ENCODE assay signal across 1 cellular context in the genomic region with DNA sequence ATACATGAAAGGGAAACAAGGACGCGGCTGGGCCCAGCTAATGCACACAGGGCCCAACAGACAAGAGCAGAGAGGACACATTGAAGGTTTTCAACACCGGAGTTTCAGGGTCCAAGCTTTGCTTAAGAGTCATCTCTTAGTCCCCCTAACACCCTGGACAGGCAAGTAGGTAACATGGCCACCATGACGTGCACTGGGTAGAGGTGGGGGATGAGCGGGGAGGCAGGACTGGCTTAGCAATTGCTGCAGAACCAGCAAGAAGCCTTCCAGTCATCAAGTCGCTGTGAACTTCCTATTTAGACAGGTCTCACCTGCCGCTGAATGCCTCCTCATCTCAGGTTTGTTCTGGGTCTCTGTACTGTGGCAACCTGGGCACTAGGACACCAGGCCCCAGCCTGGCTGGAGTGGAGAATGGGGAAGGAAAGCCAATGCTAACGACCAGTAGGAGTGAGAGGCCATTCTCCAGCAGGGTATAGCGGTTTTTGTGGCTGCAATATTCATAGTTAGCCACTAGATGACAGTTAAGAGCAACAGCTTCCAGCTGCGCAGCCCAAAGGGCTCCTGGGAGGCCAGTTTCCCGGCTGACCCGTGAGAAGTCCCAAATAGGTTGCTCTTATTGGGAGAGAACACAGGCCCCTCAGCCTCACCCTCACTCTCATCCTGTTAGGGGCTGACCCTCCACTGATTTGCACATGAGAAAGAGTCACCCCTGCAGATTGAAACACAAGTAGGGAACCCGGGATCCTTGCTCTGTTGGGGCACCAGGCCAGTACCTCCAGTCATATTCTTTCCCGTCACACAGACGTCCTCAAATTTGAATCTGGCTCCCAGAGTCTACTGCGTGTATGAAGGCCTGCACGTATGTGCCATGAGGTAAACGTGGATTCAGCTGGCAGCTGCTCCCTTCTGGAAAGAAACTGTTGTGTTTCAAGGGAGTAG.
TF ChIP-seq lines count a peak whose summit lies in the region.

No MANE protein-coding gene starts in this region.

TF ChIP-seq in HepG2, 621 proteins besides CTCF, POLR2A, EP300 and RAD21 (continued from another document and continues in another):
- TF ChIP-seq, protein P1, sequence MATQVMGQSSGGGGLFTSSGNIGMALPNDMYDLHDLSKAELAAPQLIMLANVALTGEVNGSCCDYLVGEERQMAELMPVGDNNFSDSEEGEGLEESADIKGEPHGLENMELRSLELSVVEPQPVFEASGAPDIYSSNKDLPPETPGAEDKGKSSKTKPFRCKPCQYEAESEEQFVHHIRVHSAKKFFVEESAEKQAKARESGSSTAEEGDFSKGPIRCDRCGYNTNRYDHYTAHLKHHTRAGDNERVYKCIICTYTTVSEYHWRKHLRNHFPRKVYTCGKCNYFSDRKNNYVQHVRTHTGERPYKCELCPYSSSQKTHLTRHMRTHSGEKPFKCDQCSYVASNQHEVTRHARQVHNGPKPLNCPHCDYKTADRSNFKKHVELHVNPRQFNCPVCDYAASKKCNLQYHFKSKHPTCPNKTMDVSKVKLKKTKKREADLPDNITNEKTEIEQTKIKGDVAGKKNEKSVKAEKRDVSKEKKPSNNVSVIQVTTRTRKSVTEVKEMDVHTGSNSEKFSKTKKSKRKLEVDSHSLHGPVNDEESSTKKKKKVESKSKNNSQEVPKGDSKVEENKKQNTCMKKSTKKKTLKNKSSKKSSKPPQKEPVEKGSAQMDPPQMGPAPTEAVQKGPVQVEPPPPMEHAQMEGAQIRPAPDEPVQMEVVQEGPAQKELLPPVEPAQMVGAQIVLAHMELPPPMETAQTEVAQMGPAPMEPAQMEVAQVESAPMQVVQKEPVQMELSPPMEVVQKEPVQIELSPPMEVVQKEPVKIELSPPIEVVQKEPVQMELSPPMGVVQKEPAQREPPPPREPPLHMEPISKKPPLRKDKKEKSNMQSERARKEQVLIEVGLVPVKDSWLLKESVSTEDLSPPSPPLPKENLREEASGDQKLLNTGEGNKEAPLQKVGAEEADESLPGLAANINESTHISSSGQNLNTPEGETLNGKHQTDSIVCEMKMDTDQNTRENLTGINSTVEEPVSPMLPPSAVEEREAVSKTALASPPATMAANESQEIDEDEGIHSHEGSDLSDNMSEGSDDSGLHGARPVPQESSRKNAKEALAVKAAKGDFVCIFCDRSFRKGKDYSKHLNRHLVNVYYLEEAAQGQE (IDR thresholded peaks at IDR 0.05; ENCODE audit: borderline replicate concordance in 1 of 2, low read depth in 1 of 2, low read length in 2 of 2) = 0 out of 4 replicates have a peak, but pooled peaks of 1 of the 2 experiments have one; percentile 15
- TF ChIP-seq, protein P2, sequence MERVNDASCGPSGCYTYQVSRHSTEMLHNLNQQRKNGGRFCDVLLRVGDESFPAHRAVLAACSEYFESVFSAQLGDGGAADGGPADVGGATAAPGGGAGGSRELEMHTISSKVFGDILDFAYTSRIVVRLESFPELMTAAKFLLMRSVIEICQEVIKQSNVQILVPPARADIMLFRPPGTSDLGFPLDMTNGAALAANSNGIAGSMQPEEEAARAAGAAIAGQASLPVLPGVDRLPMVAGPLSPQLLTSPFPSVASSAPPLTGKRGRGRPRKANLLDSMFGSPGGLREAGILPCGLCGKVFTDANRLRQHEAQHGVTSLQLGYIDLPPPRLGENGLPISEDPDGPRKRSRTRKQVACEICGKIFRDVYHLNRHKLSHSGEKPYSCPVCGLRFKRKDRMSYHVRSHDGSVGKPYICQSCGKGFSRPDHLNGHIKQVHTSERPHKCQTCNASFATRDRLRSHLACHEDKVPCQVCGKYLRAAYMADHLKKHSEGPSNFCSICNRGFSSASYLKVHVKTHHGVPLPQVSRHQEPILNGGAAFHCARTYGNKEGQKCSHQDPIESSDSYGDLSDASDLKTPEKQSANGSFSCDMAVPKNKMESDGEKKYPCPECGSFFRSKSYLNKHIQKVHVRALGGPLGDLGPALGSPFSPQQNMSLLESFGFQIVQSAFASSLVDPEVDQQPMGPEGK (CRISPR knock-in tag; IDR thresholded peaks at IDR 0.05) = no peak; the same call in 1 of the 2 replicates
- TF ChIP-seq YEATS2 (CRISPR knock-in tag; IDR thresholded peaks at IDR 0.05; ENCODE audit: borderline replicate concordance) (peak; percentile 50; the same call in 1 of the 2 replicates), ZNF317 (CRISPR knock-in tag; IDR thresholded peaks at IDR 0.05) (no peak), TMF1 (CRISPR knock-in tag; IDR thresholded peaks at IDR 0.05; ENCODE audit: low read depth) (no peak), SALL1 (CRISPR knock-in tag; IDR thresholded peaks at IDR 0.05) (peak; percentile 73; the same call in 1 of the 2 replicates), CEBPG (CRISPR knock-in tag; IDR thresholded peaks at IDR 0.05) (no peak; the same call in 1 of the 2 replicates), NFKBIZ (CRISPR knock-in tag; IDR thresholded peaks at IDR 0.05) (no peak), PITX1 (CRISPR knock-in tag; IDR thresholded peaks at IDR 0.05) (no peak; the same call in 1 of the 2 replicates), PHF8 (CRISPR knock-in tag; IDR thresholded peaks at IDR 0.05) (peak; percentile 74), GTF3A (CRISPR knock-in tag; conservative IDR thresholded peaks at IDR 0.05) (no peak), ZBTB8A (CRISPR knock-in tag; IDR thresholded peaks at IDR 0.05; ENCODE audit: borderline replicate concordance, low read depth) (no peak; the same call in 1 of the 2 replicates), IRX3 (CRISPR knock-in tag; IDR thresholded peaks at IDR 0.05; ENCODE audit: borderline replicate concordance, low read depth) (no peak), ZMYM3 (CRISPR knock-in tag; IDR thresholded peaks at IDR 0.05) (no peak), FOXP1 (IDR thresholded peaks at IDR 0.05) (no peak), FOXP1 (CRISPR knock-in tag; IDR thresholded peaks at IDR 0.05) (no peak), ETV5 (CRISPR knock-in tag; IDR thresholded peaks at IDR 0.05; ENCODE audit: borderline replicate concordance) (no peak), NR2F2 (IDR thresholded peaks at IDR 0.05; ENCODE audit: borderline replicate concordance, low read depth) (no peak), NCOA2 (CRISPR knock-in tag; IDR thresholded peaks at IDR 0.05) (no peak; the same call in 1 of the 2 replicates), ZNF746 (CRISPR knock-in tag; IDR thresholded peaks at IDR 0.05) (0 out of 2 replicates have a peak, but pooled peaks have one; percentile 17), PLRG1 (conservative IDR thresholded peaks at IDR 0.05) (no peak), TOE1 (CRISPR knock-in tag; IDR thresholded peaks at IDR 0.05) (no peak), SOX13 (IDR thresholded peaks at IDR 0.05) (no peak), SOX13 (CRISPR knock-in tag; conservative IDR thresholded peaks at IDR 0.05 in 1 of 2, IDR thresholded peaks at IDR 0.05 in 1 of 2) (no peak)
- TF ChIP-seq, protein P3, sequence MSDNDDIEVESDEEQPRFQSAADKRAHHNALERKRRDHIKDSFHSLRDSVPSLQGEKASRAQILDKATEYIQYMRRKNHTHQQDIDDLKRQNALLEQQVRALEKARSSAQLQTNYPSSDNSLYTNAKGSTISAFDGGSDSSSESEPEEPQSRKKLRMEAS (IDR thresholded peaks at IDR 0.05) = no peak
- TF ChIP-seq, protein P4, sequence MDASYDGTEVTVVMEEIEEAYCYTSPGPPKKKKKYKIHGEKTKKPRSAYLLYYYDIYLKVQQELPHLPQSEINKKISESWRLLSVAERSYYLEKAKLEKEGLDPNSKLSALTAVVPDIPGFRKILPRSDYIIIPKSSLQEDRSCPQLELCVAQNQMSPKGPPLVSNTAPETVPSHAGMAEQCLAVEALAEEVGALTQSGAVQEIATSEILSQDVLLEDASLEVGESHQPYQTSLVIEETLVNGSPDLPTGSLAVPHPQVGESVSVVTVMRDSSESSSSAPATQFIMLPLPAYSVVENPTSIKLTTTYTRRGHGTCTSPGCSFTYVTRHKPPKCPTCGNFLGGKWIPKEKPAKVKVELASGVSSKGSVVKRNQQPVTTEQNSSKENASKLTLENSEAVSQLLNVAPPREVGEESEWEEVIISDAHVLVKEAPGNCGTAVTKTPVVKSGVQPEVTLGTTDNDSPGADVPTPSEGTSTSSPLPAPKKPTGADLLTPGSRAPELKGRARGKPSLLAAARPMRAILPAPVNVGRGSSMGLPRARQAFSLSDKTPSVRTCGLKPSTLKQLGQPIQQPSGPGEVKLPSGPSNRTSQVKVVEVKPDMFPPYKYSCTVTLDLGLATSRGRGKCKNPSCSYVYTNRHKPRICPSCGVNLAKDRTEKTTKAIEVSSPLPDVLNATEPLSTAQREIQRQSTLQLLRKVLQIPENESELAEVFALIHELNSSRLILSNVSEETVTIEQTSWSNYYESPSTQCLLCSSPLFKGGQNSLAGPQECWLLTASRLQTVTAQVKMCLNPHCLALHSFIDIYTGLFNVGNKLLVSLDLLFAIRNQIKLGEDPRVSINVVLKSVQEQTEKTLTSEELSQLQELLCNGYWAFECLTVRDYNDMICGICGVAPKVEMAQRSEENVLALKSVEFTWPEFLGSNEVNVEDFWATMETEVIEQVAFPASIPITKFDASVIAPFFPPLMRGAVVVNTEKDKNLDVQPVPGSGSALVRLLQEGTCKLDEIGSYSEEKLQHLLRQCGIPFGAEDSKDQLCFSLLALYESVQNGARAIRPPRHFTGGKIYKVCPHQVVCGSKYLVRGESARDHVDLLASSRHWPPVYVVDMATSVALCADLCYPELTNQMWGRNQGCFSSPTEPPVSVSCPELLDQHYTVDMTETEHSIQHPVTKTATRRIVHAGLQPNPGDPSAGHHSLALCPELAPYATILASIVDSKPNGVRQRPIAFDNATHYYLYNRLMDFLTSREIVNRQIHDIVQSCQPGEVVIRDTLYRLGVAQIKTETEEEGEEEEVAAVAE (CRISPR knock-in tag; IDR thresholded peaks at IDR 0.05; ENCODE audit: borderline replicate concordance) = no peak; the same call in 1 of the 2 replicates
- TF ChIP-seq, protein P5, sequence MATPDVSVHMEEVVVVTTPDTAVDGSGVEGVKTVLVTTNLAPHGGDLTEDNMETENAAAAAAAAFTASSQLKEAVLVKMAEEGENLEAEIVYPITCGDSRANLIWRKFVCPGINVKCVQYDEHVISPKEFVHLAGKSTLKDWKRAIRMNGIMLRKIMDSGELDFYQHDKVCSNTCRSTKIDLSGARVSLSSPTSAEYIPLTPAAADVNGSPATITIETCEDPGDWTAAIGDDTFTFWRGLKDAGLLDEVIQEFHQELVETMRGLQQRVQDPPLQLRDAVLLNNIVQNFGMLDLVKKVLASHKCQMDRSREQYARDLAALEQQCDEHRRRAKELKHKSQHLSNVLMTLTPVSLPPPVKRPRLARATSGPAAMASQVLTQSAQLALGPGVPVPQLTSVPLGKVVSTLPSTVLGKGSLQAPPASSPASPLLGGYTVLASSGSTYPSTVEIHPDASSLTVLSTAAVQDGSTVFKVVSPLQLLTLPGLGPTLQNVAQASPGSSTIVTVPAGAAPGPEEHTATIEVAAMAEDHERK (CRISPR knock-in tag; IDR thresholded peaks at IDR 0.05; ENCODE audit: low read depth) = no peak
- TF ChIP-seq, protein P6, sequence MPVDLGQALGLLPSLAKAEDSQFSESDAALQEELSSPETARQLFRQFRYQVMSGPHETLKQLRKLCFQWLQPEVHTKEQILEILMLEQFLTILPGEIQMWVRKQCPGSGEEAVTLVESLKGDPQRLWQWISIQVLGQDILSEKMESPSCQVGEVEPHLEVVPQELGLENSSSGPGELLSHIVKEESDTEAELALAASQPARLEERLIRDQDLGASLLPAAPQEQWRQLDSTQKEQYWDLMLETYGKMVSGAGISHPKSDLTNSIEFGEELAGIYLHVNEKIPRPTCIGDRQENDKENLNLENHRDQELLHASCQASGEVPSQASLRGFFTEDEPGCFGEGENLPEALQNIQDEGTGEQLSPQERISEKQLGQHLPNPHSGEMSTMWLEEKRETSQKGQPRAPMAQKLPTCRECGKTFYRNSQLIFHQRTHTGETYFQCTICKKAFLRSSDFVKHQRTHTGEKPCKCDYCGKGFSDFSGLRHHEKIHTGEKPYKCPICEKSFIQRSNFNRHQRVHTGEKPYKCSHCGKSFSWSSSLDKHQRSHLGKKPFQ (CRISPR knock-in tag; IDR thresholded peaks at IDR 0.05; ENCODE audit: insufficient replicate concordance) = no peak
- TF ChIP-seq, protein P7, sequence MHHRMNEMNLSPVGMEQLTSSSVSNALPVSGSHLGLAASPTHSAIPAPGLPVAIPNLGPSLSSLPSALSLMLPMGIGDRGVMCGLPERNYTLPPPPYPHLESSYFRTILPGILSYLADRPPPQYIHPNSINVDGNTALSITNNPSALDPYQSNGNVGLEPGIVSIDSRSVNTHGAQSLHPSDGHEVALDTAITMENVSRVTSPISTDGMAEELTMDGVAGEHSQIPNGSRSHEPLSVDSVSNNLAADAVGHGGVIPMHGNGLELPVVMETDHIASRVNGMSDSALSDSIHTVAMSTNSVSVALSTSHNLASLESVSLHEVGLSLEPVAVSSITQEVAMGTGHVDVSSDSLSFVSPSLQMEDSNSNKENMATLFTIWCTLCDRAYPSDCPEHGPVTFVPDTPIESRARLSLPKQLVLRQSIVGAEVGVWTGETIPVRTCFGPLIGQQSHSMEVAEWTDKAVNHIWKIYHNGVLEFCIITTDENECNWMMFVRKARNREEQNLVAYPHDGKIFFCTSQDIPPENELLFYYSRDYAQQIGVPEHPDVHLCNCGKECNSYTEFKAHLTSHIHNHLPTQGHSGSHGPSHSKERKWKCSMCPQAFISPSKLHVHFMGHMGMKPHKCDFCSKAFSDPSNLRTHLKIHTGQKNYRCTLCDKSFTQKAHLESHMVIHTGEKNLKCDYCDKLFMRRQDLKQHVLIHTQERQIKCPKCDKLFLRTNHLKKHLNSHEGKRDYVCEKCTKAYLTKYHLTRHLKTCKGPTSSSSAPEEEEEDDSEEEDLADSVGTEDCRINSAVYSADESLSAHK (CRISPR knock-in tag; IDR thresholded peaks at IDR 0.05; ENCODE audit: borderline replicate concordance) = no peak
- TF ChIP-seq, protein P8, sequence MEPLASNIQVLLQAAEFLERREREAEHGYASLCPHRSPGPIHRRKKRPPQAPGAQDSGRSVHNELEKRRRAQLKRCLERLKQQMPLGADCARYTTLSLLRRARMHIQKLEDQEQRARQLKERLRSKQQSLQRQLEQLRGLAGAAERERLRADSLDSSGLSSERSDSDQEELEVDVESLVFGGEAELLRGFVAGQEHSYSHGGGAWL (CRISPR knock-in tag; IDR thresholded peaks at IDR 0.05) = no peak
- TF ChIP-seq, protein P9, sequence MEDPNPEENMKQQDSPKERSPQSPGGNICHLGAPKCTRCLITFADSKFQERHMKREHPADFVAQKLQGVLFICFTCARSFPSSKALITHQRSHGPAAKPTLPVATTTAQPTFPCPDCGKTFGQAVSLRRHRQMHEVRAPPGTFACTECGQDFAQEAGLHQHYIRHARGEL (CRISPR knock-in tag; IDR thresholded peaks at IDR 0.05) = no peak
- TF ChIP-seq, protein P10, sequence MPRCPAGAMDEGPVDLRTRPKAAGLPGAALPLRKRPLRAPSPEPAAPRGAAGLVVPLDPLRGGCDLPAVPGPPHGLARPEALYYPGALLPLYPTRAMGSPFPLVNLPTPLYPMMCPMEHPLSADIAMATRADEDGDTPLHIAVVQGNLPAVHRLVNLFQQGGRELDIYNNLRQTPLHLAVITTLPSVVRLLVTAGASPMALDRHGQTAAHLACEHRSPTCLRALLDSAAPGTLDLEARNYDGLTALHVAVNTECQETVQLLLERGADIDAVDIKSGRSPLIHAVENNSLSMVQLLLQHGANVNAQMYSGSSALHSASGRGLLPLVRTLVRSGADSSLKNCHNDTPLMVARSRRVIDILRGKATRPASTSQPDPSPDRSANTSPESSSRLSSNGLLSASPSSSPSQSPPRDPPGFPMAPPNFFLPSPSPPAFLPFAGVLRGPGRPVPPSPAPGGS (CRISPR knock-in tag; IDR thresholded peaks at IDR 0.05) = no peak
